22 cellular contexts compared by ENCODE assay signal in genomic region chr10:17077905-17078289, GRCh38.
"Had no signal": no experiment of that assay in that cellular context is flagged by ENCODE, and none has a peak within 500 bp of the region (broad histone marks: within the 10 kb centered on the region; RNA-seq: fewer than 3 reads in every experiment).

No MANE protein-coding gene starts in this region.

- H3K27ac ChIP-seq: colonic mucosa, gastroesophageal sphincter, neural progenitor cell, thoracic aorta had no signal

- H3K4me2 ChIP-seq: neural progenitor cell had no signal

- H2AFZ ChIP-seq: neural progenitor cell had no signal

- H3K36me3 ChIP-seq: colonic mucosa, gastroesophageal sphincter, neural progenitor cell, thoracic aorta had no signal

- H3K27ac Mint-ChIP-seq: activated B cell treated with CpG ODN at 0.5 μM for 24 hours; activated CD8-positive, alpha-beta T cell treated with anti-CD3 and anti-CD28 coated beads for 36 hours; activated T-helper 17 cell treated with anti-CD3 and anti-CD28 coated beads, Interleukin-2, amount 50 U/mL, for 72 hours; immature natural killer cell; neural progenitor cell; T-helper 2 cell treated with Interferon-gamma antibody and Interleukin-4, amounts not matched to agents 5 μg/mL and 100 μg/mL, for 36 hours had no signal

- H3K9me3 Mint-ChIP-seq: activated B cell treated with CpG ODN at 0.5 μM for 24 hours; activated CD8-positive, alpha-beta T cell treated with anti-CD3 and anti-CD28 coated beads for 36 hours; activated T-cell treated with anti-CD3 and anti-CD28 coated beads, Interleukin-2, amount 50 U/mL, for 4 hours; activated T-helper 17 cell treated with anti-CD3 and anti-CD28 coated beads, Interleukin-2, amount 50 U/mL, for 72 hours; immature natural killer cell; naive thymus-derived CD8-positive, alpha-beta T cell; neural progenitor cell; T-helper 2 cell treated with Interferon-gamma antibody and Interleukin-4, amounts not matched to agents 5 μg/mL and 100 μg/mL, for 36 hours had no signal

- ATAC-seq: activated CD8-positive, alpha-beta T cell treated with anti-CD3 and anti-CD28 coated beads for 36 hours; activated T-cell treated with anti-CD3 and anti-CD28 coated beads, Interleukin-2, amount 50 U/mL, for 4 hours; activated T-helper 17 cell treated with anti-CD3 and anti-CD28 coated beads, Interleukin-2, amount 50 U/mL, for 72 hours; gastroesophageal sphincter; naive thymus-derived CD8-positive, alpha-beta T cell; right cardiac atrium had no signal

- H3K4me3 ChIP-seq: colonic mucosa, gastroesophageal sphincter, neural progenitor cell, thoracic aorta had no signal

- H3K36me3 Mint-ChIP-seq: neural progenitor cell had no signal

- H3K4me1 Mint-ChIP-seq: activated B cell treated with CpG ODN at 0.5 μM for 24 hours, immature natural killer cell had no signal

- H3K4me3 Mint-ChIP-seq: activated B cell treated with CpG ODN at 0.5 μM for 24 hours; activated CD8-positive, alpha-beta T cell treated with anti-CD3 and anti-CD28 coated beads for 36 hours; activated T-cell treated with anti-CD3 and anti-CD28 coated beads, Interleukin-2, amount 50 U/mL, for 4 hours; activated T-helper 17 cell treated with anti-CD3 and anti-CD28 coated beads, Interleukin-2, amount 50 U/mL, for 72 hours; immature natural killer cell; naive thymus-derived CD8-positive, alpha-beta T cell; neural progenitor cell; T-helper 2 cell treated with Interferon-gamma antibody and Interleukin-4, amounts not matched to agents 5 μg/mL and 100 μg/mL, for 36 hours had no signal

- H3K4me1 ChIP-seq: colonic mucosa had no signal

- DNase-seq: activated B cell treated with CpG ODN at 0.5 μM for 24 hours; activated CD4-positive, alpha-beta T cell treated with anti-CD3 and anti-CD28 coated beads, Interleukin-2, amount 50 U/mL, for 1 hour; activated CD8-positive, alpha-beta T cell treated with anti-CD3 and anti-CD28 coated beads for 36 hours; activated gamma-delta T cell treated with Interleukin-2 at 50 U/mL for 16 hours; activated naive CD4-positive, alpha-beta T cell treated with anti-CD3 and anti-CD28 coated beads, Interleukin-2, amount 50 U/mL, for 16 hours; activated T-cell treated with anti-CD3 and anti-CD28 coated beads, Interleukin-2, amount 50 U/mL, for 4 hours; colonic mucosa; effector CD8-positive, alpha-beta T cell; hippocampal formation; immature natural killer cell; kidney; naive thymus-derived CD8-positive, alpha-beta T cell; occipital lobe; right cardiac atrium; stimulated activated CD4-positive, alpha-beta T cell treated with anti-CD3 and anti-CD28 coated beads, Interleukin-2, amount 100 ng/mL, for 48 hours; stimulated activated naive CD4-positive, alpha-beta T cell treated with Interleukin-2 at 50 U/mL for 16 hours; trophoblast cell had no signal

- H3K27me3 Mint-ChIP-seq: activated B cell treated with CpG ODN at 0.5 μM for 24 hours; activated CD8-positive, alpha-beta T cell treated with anti-CD3 and anti-CD28 coated beads for 36 hours; activated T-helper 17 cell treated with anti-CD3 and anti-CD28 coated beads, Interleukin-2, amount 50 U/mL, for 72 hours; naive thymus-derived CD8-positive, alpha-beta T cell had no signal

- H3K27me3 ChIP-seq: colonic mucosa, gastroesophageal sphincter, neural progenitor cell had no signal

- H3K9ac ChIP-seq: neural progenitor cell had no signal

- H3K9me3 ChIP-seq: colonic mucosa, gastroesophageal sphincter, thoracic aorta had no signal
